In the genomic region with DNA sequence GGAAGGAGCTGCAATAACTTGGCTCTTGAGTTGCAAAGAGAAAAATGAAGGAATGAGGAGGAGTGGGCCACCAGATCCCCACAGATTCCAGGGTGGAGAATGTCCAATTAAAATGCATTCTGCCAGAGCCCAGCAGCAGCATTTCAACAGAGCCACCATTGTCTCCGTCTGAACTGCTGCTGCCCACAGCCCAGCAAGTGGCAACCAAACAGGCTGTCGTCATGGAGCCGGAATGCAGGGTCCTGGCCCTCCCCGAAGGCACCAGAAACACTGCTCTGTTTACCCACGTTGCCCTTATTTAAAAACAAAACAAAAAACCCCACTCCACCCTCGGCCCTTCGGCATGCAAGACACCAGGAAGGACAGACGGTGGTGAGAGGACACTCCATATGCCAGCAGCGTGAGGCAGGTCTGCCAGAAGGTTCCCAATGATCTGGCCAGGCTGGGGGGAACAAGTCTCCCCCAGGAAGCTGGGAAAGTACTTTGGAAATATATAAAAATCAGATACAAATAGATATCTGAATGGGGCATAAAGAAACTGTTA, we compare ENCODE assay signal across 8 cellular contexts. TPM values are rescaled to one million over a fixed set of nuclear protein-coding genes. Genes with fewer than 3 reads are reported as not detected.
DNase-seq lines count a peak whose midpoint lies in the region; ATAC-seq and TF ChIP-seq lines count a peak whose summit lies in the region.

No MANE protein-coding gene starts in this region.

- no peak for ATAC-seq in HG03139 (IDR thresholded peaks at IDR 0.05; ENCODE audit: unreplicated experiment)

- no peaks in the 10 kb centered on the region for H3K9me3 Mint-ChIP-seq in neural crest cell

- peak; percentile 18 for DNase-seq in COLO668 (lab: John Stamatoyannopoulos, UW; ENCODE audit: unreplicated experiment)
- DNase-seq in NT2/D1 (ENCODE audit: low read depth, low spot score) = peak; percentile 36
- DNase-seq in fibroblast of the aortic adventitia (ENCODE audit: low read depth) = peak; percentile 1
- peak; percentile 64 for DNase-seq in neural crest cell (ENCODE audit: low read depth, low spot score)
- no peak for DNase-seq in AML-193 (lab: John Stamatoyannopoulos, UW)
- no peak for DNase-seq in NCI-H2107 (lab: John Stamatoyannopoulos, UW)
- no peak for DNase-seq in cerebellar nuclear complex (lab: John Stamatoyannopoulos, UW)

- no peaks in the 10 kb centered on the region for H3K9me3 ChIP-seq in NT2/D1 (ENCODE audit: insufficient read depth, low read length)

- H3K9ac ChIP-seq in NT2/D1 (ENCODE audit: insufficient read length, low read depth) = no peak overlapping the region

- H3K4me3 ChIP-seq in NT2/D1 (ENCODE audit: insufficient read length, low read depth) = no peak overlapping the region
- no peak overlapping the region for H3K4me3 ChIP-seq in fibroblast of the aortic adventitia (ENCODE audit: low read depth, low read length)

- peak overlapping the region; percentile 77 for H3K4me3 Mint-ChIP-seq in neural crest cell

- H3K27me3 ChIP-seq in NT2/D1 (ENCODE audit: insufficient read depth, insufficient read length) = no peaks in the 10 kb centered on the region

- H3K36me3 ChIP-seq in NT2/D1 (ENCODE audit: insufficient read depth, insufficient read length, low read length) = no peaks in the 10 kb centered on the region

- no peaks in the 10 kb centered on the region for H3K36me3 Mint-ChIP-seq in neural crest cell (ENCODE audit: low read depth)

- no peaks in the 10 kb centered on the region for H3K27me3 Mint-ChIP-seq in neural crest cell (ENCODE audit: low read depth)

- peak overlapping the region; percentile 93 for H3K27ac Mint-ChIP-seq in neural crest cell (ENCODE audit: unreplicated experiment)

- TF ChIP-seq CTCF in fibroblast of the aortic adventitia (IDR thresholded peaks at IDR 0.05; ENCODE audit: insufficient read depth, low read length) (no peak), neural crest cell (conservative IDR thresholded peaks at IDR 0.05) (no peak)

- H3K4me1 ChIP-seq in NT2/D1 (ENCODE audit: insufficient read depth, insufficient read length) = peaks cover 9% of the 10 kb centered on the region

- peaks cover 83% of the 10 kb centered on the region for H3K4me1 Mint-ChIP-seq in neural crest cell

RNA-seq across cellular contexts. Expression of gene PLEKHA7, which starts 32.5 kb away (rescaled TPM):
- total RNA-seq in fibroblast of the aortic adventitia (ENCODE audit: low replicate concordance) = 0.09 and 0.57 TPM in 2 replicates
- total RNA-seq in neural crest cell = 15.6 and 18.2 TPM in 2 replicates

Comparison
In these comparisons a context has a peak if more than half of its experiments do, and no peak if none do; other contexts are left out.
1. DNase-seq: peak in COLO668 (single experiment), NT2/D1 (single experiment), fibroblast of the aortic adventitia (single experiment) and neural crest cell (single experiment); none in AML-193 (0 of 2), NCI-H2107 (single experiment) and cerebellar nuclear complex (0 of 2).
2. RNA of gene PLEKHA7, which starts 32.5 kb away (total RNA-seq): 15.6 to 18.2 TPM in neural crest cell; 0.09 to 0.57 TPM in fibroblast of the aortic adventitia; every median in the first group is over 10 times any median in the second.